In genomic region chr4:26140150-26140898, GRCh38 we compare ENCODE assay signal across 10 cellular contexts.
A peak's percentile ranks its signal among the peaks of the same experiment; 100 is the strongest.
DNase-seq lines count a peak whose midpoint lies in the region; ATAC-seq and TF ChIP-seq lines count a peak whose summit lies in the region.
"Had no signal": no experiment of that assay in that cellular context is flagged by ENCODE, and none has a peak within 500 bp of the region (broad histone marks: within the 10 kb centered on the region; RNA-seq: fewer than 3 reads in every experiment).

No MANE protein-coding gene starts in this region.

- 81% methylated on average over 8 of the region's 8 CpGs for WGBS in right cardiac atrium

- H3K9me3 ChIP-seq in right atrium auricular region: no peaks in the 10 kb centered on the region
- no peaks in the 10 kb centered on the region for H3K9me3 ChIP-seq in right cardiac atrium (ENCODE audit: control insufficient read depth, low read length)
- H3K9me3 ChIP-seq in adipocyte (ENCODE audit: control insufficient read depth, low read length): no peaks in the 10 kb centered on the region
- no peaks in the 10 kb centered on the region for H3K9me3 ChIP-seq in left lung
- H3K9me3 ChIP-seq: spleen had no signal

- peaks cover 7 to 10% of the 10 kb centered on the region in 2 donors for H3K4me1 Mint-ChIP-seq in natural killer cell

- H3K27ac ChIP-seq in right atrium auricular region: peak overlapping the region; percentile 23 to 33
- no peak overlapping the region for H3K27ac ChIP-seq in right cardiac atrium (ENCODE audit: low read length)
- H3K27ac ChIP-seq in left lung: no peak overlapping the region

- H3K4me3 Mint-ChIP-seq in natural killer cell: no peak overlapping the region
- H3K4me3 Mint-ChIP-seq: endodermal cell had no signal

- H3K27me3 ChIP-seq in right atrium auricular region: no peaks in the 10 kb centered on the region
- H3K27me3 ChIP-seq in right cardiac atrium (ENCODE audit: control insufficient read depth, insufficient read depth): no peaks in the 10 kb centered on the region
- no peaks in the 10 kb centered on the region for H3K27me3 ChIP-seq in adipocyte (replicated peaks; ENCODE audit: control insufficient read depth, insufficient read depth, low read length)
- no peaks in the 10 kb centered on the region for H3K27me3 ChIP-seq in left lung
- H3K27me3 ChIP-seq: spleen had no signal

- H3K4me3 ChIP-seq in right atrium auricular region: no peak overlapping the region
- no peak overlapping the region for H3K4me3 ChIP-seq in right cardiac atrium (ENCODE audit: low read length)
- no peak overlapping the region for H3K4me3 ChIP-seq in adipocyte (ENCODE audit: low read length)
- no peak overlapping the region for H3K4me3 ChIP-seq in left lung
- H3K4me3 ChIP-seq: spleen had no signal

- no peaks in the 10 kb centered on the region for H3K4me1 ChIP-seq in right atrium auricular region
- no peaks in the 10 kb centered on the region for H3K4me1 ChIP-seq in right cardiac atrium (ENCODE audit: control insufficient read depth, insufficient read depth, low read length)
- peaks cover 15% of the 10 kb centered on the region for H3K4me1 ChIP-seq in adipocyte (ENCODE audit: control insufficient read depth, insufficient read depth, low read length)
- H3K4me1 ChIP-seq in left lung: peaks cover 2 to 19% of the 10 kb centered on the region in 2 donors

- intact Hi-C loops in right cardiac atrium (cut with DNase I): no loop called here
- intact Hi-C loops in natural killer cell (cut with micrococcal nuclease): no loop called here
- intact Hi-C loops in left lung (cut with DNase I): no loop called here

- no peak for ATAC-seq in right cardiac atrium
- no peak for ATAC-seq in HG03354 (IDR thresholded peaks at IDR 0.05; ENCODE audit: poor library complexity, severe bottlenecking, unreplicated experiment)
- ATAC-seq in natural killer cell: no peak
- no peak for ATAC-seq in left lung

- H3K36me3 Mint-ChIP-seq in natural killer cell: no peaks in the 10 kb centered on the region

- TF ChIP-seq CTCF in right atrium auricular region (IDR thresholded peaks at IDR 0.05): no peak
- TF ChIP-seq CTCF in natural killer cell (IDR thresholded peaks at IDR 0.05): no peak
- TF ChIP-seq CTCF in left lung (IDR thresholded peaks at IDR 0.05): no peak

- H3K27me3 Mint-ChIP-seq in natural killer cell (ENCODE audit: low read depth in 2 of 2): peaks cover 19 to 43% of the 10 kb centered on the region in 2 donors

- H3K27ac Mint-ChIP-seq in natural killer cell: no peak overlapping the region
- H3K27ac Mint-ChIP-seq: endodermal cell had no signal

- DNase-seq in right atrium auricular region (ENCODE audit: low spot score): no peak
- no peak for DNase-seq in right cardiac atrium
- DNase-seq in adipocyte (ENCODE audit: low read depth): peak; percentile 63
- peak; percentile 54 for DNase-seq in kidney glomerular epithelial cell (lab: John Stamatoyannopoulos, UW)
- DNase-seq in central memory CD4-positive, alpha-beta T cell: no peak
- no peak for DNase-seq in natural killer cell
- no peak for DNase-seq in left lung
- DNase-seq: endodermal cell, spleen had no signal

- H3K9me3 Mint-ChIP-seq in natural killer cell: no peaks in the 10 kb centered on the region

- H3K9ac ChIP-seq in adipocyte (ENCODE audit: low read length): no peak overlapping the region

- H3K36me3 ChIP-seq in right atrium auricular region: no peaks in the 10 kb centered on the region
- no peaks in the 10 kb centered on the region for H3K36me3 ChIP-seq in adipocyte (ENCODE audit: control insufficient read depth, insufficient read depth, low read length, severe bottlenecking)
- H3K36me3 ChIP-seq in left lung: no peaks in the 10 kb centered on the region
- H3K36me3 ChIP-seq: spleen had no signal

Comparison
In these comparisons a context has a peak if more than half of its experiments do, and no peak if none do; other contexts are left out.
1. H3K27ac ChIP-seq: peak in right atrium auricular region (2 of 2); none in right cardiac atrium (single experiment) and left lung (0 of 2).
2. DNase-seq: peak in adipocyte (single experiment) and kidney glomerular epithelial cell (single experiment); none in right atrium auricular region (single experiment), right cardiac atrium (0 of 3), central memory CD4-positive, alpha-beta T cell (single experiment), natural killer cell (single experiment) and left lung (0 of 2).